Comparison of ENCODE assay signal across 1 cellular context in genomic region chr18:59266876-59267510, GRCh38.
TF ChIP-seq lines count a peak whose summit lies in the region.

No MANE protein-coding gene starts in this region.

TF ChIP-seq in WTC11, 78 proteins besides CTCF, POLR2A, EP300 and RAD21 (continued from another document):
- no peak for TF ChIP-seq SMAD3 (CRISPR knock-in tag; IDR thresholded peaks at IDR 0.05; ENCODE audit: borderline replicate concordance)
